Comparison of ENCODE assay signal across 15 cellular contexts in genomic region chr12:66779466-66779865, GRCh38.
DNase-seq lines count a peak whose midpoint lies in the region; TF ChIP-seq lines count a peak whose summit lies in the region.
"Had no signal": no experiment of that assay in that cellular context is flagged by ENCODE, and none has a peak within 500 bp of the region (broad histone marks: within the 10 kb centered on the region; RNA-seq: fewer than 3 reads in every experiment).

No MANE protein-coding gene starts in this region.

- H3K36me3 ChIP-seq in mammary epithelial cell (ENCODE audit: insufficient read depth, low read length) (no peaks in the 10 kb centered on the region), PC-9 (ENCODE audit: low read depth) (no peaks in the 10 kb centered on the region)

- CTCF ChIA-PET in mammary epithelial cell (lab: Charles Lee; ENCODE audit: low non-redundant PET) = interaction anchor here (0.6 kb wide), 1 partner anchor 15 kb away, joined by 3 read pairs; no protein-coding TSS in a partner anchor
- CTCF ChIA-PET in MCF 10A (lab: Yijun Ruan, JAX) = interaction anchor here (0.6 to 0.8 kb wide), 2 partner anchors 81 to 545 kb away, joined by 4 read pairs; no protein-coding TSS in a partner anchor
- CTCF ChIA-PET in PC-9 (lab: Charles Lee) = no interaction called here

- intact Hi-C loops in mammary epithelial cell (cut with micrococcal nuclease) = no loop called here
- intact Hi-C loops in MCF 10A (cut with micrococcal nuclease) = no loop called here
- intact Hi-C loops in PC-9 (cut with micrococcal nuclease; ENCODE audit: unreplicated experiment) = no loop called here

- dilution Hi-C loops in mammary epithelial cell (cut with HindIII; ENCODE audit: low sequenced_read_pairs) = no loop called here

- no peak overlapping the region for H3K27ac Mint-ChIP-seq in MCF 10A (ENCODE audit: low read depth, unreplicated experiment)
- H3K27ac Mint-ChIP-seq: CD4-positive, alpha-beta memory T cell; GM23338; H9 had no signal

- no peak overlapping the region for H3K4me3 Mint-ChIP-seq in MCF 10A (ENCODE audit: unreplicated experiment)
- H3K4me3 Mint-ChIP-seq: CD4-positive, alpha-beta memory T cell; GM23338; H9 had no signal

- H3K9me2 ChIP-seq in PC-9 (ENCODE audit: insufficient read depth) = no peaks in the 10 kb centered on the region

- 24% methylated on average over 3 of the region's 3 CpGs for WGBS in mammary epithelial cell (ENCODE audit: low coverage, missing lambda C conversion rate)

- H3K36me3 Mint-ChIP-seq in MCF 10A (ENCODE audit: insufficient read depth, unreplicated experiment) = peaks cover under 1% of the 10 kb centered on the region
- H3K36me3 Mint-ChIP-seq: CD4-positive, alpha-beta memory T cell had no signal

- TF ChIP-seq CTCF in mammary epithelial cell (conservative IDR thresholded peaks at IDR 0.05 in 1 of 2, IDR thresholded peaks at IDR 0.05 in 1 of 2; ENCODE audit: extremely low read depth in 1 of 2, insufficient read depth in 1 of 2, low read depth in 1 of 2, low read length in 2 of 2) = no peak
- no peak for TF ChIP-seq CTCF in MCF 10A (IDR thresholded peaks at IDR 0.05; ENCODE audit: unreplicated experiment)
- TF ChIP-seq CTCF in PC-9 (conservative IDR thresholded peaks at IDR 0.05) = no peak

- POLR2A ChIA-PET in MCF 10A (lab: Yijun Ruan, JAX) (no interaction called here), PC-9 (lab: Charles Lee; ENCODE audit: unreplicated experiment) (interaction anchor here (0.5 kb wide), 1 partner anchor 1831 kb away, joined by 5 read pairs; the partner anchor contains the start of gene RAP1B)

- no TSS peak for BruUV-seq in mammary epithelial cell (replicated peaks; lab: Mats Ljungman, UMichigan)
- no TSS peak for BruUV-seq in MCF 10A (replicated peaks; lab: Mats Ljungman, UMichigan)
- no TSS peak for BruUV-seq in PC-9 (replicated peaks; lab: Mats Ljungman, UMichigan)

- H3K9me3 ChIP-seq in mammary epithelial cell (replicated peaks; ENCODE audit: insufficient read depth, low read length) = no peaks in the 10 kb centered on the region
- H3K9me3 ChIP-seq in PC-9 (ENCODE audit: insufficient read depth, low read depth) = no peaks in the 10 kb centered on the region

- no peaks in the 10 kb centered on the region for H3K4me1 Mint-ChIP-seq in MCF 10A (ENCODE audit: insufficient read depth, unreplicated experiment)

- DNase-seq in mammary epithelial cell (peak; percentile 11), MCF 10A (ENCODE audit: unreplicated experiment) (no peak), PC-9 (peak in 1 of 2 experiments; percentile 70), renal cortical epithelial cell (ENCODE audit: low read depth) (peak; percentile 9), putamen (ENCODE audit: low spot score) (no peak), kidney glomerular epithelial cell (lab: John Stamatoyannopoulos, UW) (no peak)
- DNase-seq: 8988T; C1 segment of cervical spinal cord; Calu3; CD4-positive, alpha-beta memory T cell; COR-L47; DMS153; DND-41; H9 had no signal

- no peak overlapping the region for H2AFZ ChIP-seq in mammary epithelial cell (ENCODE audit: low read depth, low read length)
- no peak overlapping the region for H2AFZ ChIP-seq in PC-9
- H2AFZ ChIP-seq: GM23338 had no signal

- H3K9ac ChIP-seq in mammary epithelial cell (ENCODE audit: insufficient read depth, low read length) = no peak overlapping the region

- H3F3A ChIP-seq in PC-9 (ENCODE audit: insufficient read depth, low read depth) = no peaks in the 10 kb centered on the region

- peaks cover 28% of the 10 kb centered on the region for H3K27me3 Mint-ChIP-seq in MCF 10A (ENCODE audit: insufficient read depth, unreplicated experiment)

- H3K4me3 ChIP-seq in mammary epithelial cell (replicated peaks in 1 of 3; ENCODE audit: insufficient read depth in 1 of 3, low read depth in 2 of 3, low read length in 3 of 3) = no peak overlapping the region
- no peak overlapping the region for H3K4me3 ChIP-seq in PC-9
- H3K4me3 ChIP-seq: GM23338 had no signal

- H3K27ac ChIP-seq in mammary epithelial cell (ENCODE audit: insufficient read depth, low read depth, low read length) (no peak overlapping the region), PC-9 (no peak overlapping the region)

- H4K20me1 ChIP-seq in mammary epithelial cell (ENCODE audit: insufficient read depth, low read length) (peaks cover 2% of the 10 kb centered on the region), PC-9 (ENCODE audit: insufficient read depth) (no peaks in the 10 kb centered on the region)

- no peaks in the 10 kb centered on the region for H3K27me3 ChIP-seq in mammary epithelial cell (ENCODE audit: insufficient read depth, low read length)
- no peaks in the 10 kb centered on the region for H3K27me3 ChIP-seq in PC-9 (ENCODE audit: insufficient read depth, low read depth)

- H3K4me2 ChIP-seq in mammary epithelial cell (ENCODE audit: insufficient read depth, low read depth, low read length) (no peak overlapping the region), PC-9 (0 out of 2 replicates have a peak overlapping the region, but pooled peaks have one; percentile 32)
- H3K4me2 ChIP-seq: GM23338 had no signal

- in situ Hi-C loops in mammary epithelial cell (cut with MboI; ENCODE audit: low sequenced_read_pairs in 2 of 2) = no loop called here

- H3K4me1 ChIP-seq in mammary epithelial cell (ENCODE audit: insufficient read depth, low read length) = no peaks in the 10 kb centered on the region
- H3K4me1 ChIP-seq in PC-9 (replicated peaks; ENCODE audit: insufficient read depth) = peaks cover 25% of the 10 kb centered on the region

- H3K79me2 ChIP-seq in mammary epithelial cell (ENCODE audit: insufficient read depth, low read length) = peaks cover 3% of the 10 kb centered on the region
- no peaks in the 10 kb centered on the region for H3K79me2 ChIP-seq in PC-9 (ENCODE audit: low read depth)

- H3K9me3 Mint-ChIP-seq in MCF 10A (ENCODE audit: unreplicated experiment) = no peaks in the 10 kb centered on the region
- H3K9me3 Mint-ChIP-seq: CD4-positive, alpha-beta memory T cell; GM23338; H9 had no signal

Comparison
In these comparisons a context has a peak if more than half of its experiments do, and no peak if none do; other contexts are left out.
1. DNase-seq: peak in mammary epithelial cell (single experiment) and renal cortical epithelial cell (single experiment); none in MCF 10A (single experiment), putamen (single experiment) and kidney glomerular epithelial cell (single experiment).